ENCODE assay signal across 8 cellular contexts in the genomic region with DNA sequence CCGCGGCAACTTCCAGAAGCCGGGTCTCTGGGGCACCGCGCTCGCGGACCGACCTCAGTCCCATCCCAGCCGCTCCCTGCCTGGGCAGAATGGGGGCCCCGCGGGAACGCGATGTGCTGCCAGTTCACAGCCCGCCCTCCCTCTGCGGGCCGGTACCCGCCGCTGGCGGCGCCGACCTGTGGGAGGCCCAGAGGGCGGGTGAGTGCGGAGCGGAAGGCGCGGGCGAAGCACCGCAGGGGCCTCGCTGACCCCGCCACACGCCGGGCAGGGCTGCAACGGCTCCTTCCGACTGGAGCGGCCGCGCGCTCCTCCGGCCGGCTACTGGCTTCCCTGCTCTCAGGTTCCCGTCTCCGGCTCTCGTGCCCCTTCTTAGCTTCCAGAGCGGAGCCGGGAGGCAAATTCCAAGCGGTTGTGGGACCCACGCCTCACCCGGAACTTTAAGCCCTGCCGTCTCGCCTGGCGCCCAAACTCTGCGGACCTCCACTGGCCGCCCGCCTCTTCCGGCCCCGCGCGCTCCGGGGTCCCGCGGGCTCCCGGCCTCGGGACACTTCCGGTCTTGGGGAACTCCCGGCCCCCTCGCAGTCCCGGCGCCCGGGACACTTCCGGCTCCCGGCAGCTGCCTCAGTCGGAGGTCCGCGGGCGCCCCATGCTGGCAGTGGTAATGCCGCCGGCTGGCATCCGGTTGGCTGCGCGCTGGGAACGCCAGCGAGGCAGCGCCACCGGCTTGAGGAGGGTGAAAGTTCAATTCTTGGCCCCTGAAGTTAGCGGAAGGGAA. TPM values are rescaled to one million over a fixed set of nuclear protein-coding genes. Genes with fewer than 3 reads are reported as not detected.
DNase-seq lines count a peak whose midpoint lies in the region; ATAC-seq, FAIRE-seq and TF ChIP-seq lines count a peak whose summit lies in the region.

A gene with protein sequence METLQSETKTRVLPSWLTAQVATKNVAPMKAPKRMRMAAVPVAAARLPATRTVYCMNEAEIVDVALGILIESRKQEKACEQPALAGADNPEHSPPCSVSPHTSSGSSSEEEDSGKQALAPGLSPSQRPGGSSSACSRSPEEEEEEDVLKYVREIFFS (minus strand): TSS at position 485 of the 775 bp plus-strand sequence. CDS start 1,785 bp downstream, outside the sequence.

- H3K4me1 ChIP-seq in prostate gland (replicated peaks): peaks cover 3% of the 10 kb centered on the region
- H3K4me1 ChIP-seq in urinary bladder (ENCODE audit: insufficient read depth): no peaks in the 10 kb centered on the region

- intact Hi-C loops in left cardiac atrium (cut with DNase I) (loop anchor here in 1 of 2 donors (2.0 to 10.0 kb wide), 2 partner anchors 184 to 496 kb away; a partner anchor contains a TSS), prostate gland (cut with DNase I) (loop anchor here (5.0 kb wide), 2 partner anchors 42 to 483 kb away; a partner anchor contains a TSS)

- TF ChIP-seq POLR2A in GM12891 (IDR thresholded peaks at IDR 0.05; ENCODE audit: low read depth, low read length) (peak; percentile 53), prostate gland (IDR thresholded peaks at IDR 0.05) (peak; percentile 51)

- TF ChIP-seq CTCF in prostate gland (IDR thresholded peaks at IDR 0.05): peak; percentile 62 to 92 (median 82)

- H3K27me3 ChIP-seq in prostate gland (replicated peaks; ENCODE audit: insufficient read depth): no peaks in the 10 kb centered on the region

- ATAC-seq in HG02840 (IDR thresholded peaks at IDR 0.05; ENCODE audit: low FRiP score, unreplicated experiment) (peak; percentile 67), left cardiac atrium (peak; percentile 94 to 97)

- FAIRE-seq in GM12891 (lab: Jason Lieb, UNC): no peak

- 0% methylated on average over 74 to 85 of the region's 85 CpGs for WGBS in adipose tissue, 3 donors
- WGBS in prostate gland: under 1% methylated on average over 84 of the region's 85 CpGs
- under 1% methylated on average over 85 of the region's 85 CpGs for WGBS in urinary bladder

- H3K27ac ChIP-seq in adipose tissue (ENCODE audit: low read depth, low read length) (peak within 1 kb of the TSS; percentile 60), prostate gland (peak within 1 kb of the TSS; percentile 90 to 91), urinary bladder (ENCODE audit: low read depth) (peak within 1 kb of the TSS; percentile 97)

- DNase-seq in GM12891 (ENCODE audit: insufficient read length, low spot score) (peak; percentile 85), NCI-H1436 (lab: John Stamatoyannopoulos, UW) (peak; percentile 89), T follicular helper cell (ENCODE audit: low read depth) (peak; percentile 78), left cardiac atrium (peak; percentile 97), prostate gland (ENCODE audit: low spot score) (peak; percentile 92)

- H3K4me3 ChIP-seq in prostate gland: peak within 1 kb of the TSS; percentile 69 to 72
- H3K4me3 ChIP-seq in urinary bladder (ENCODE audit: low read depth, low read length): peak within 1 kb of the TSS; percentile 87

- H3K9me3 ChIP-seq in prostate gland: no peaks in the 10 kb centered on the region

- H3K36me3 ChIP-seq in prostate gland: peaks cover 0 to 4% of the 10 kb centered on the region in 2 donors
- no peaks in the 10 kb centered on the region for H3K36me3 ChIP-seq in urinary bladder (ENCODE audit: insufficient read depth)

TF ChIP-seq in GM12891, 5 proteins besides CTCF, POLR2A, EP300 and RAD21:
- peak; percentile 48 for TF ChIP-seq PAX5 (IDR thresholded peaks at IDR 0.05; ENCODE audit: insufficient read depth, low read length, severe bottlenecking)
- TF ChIP-seq POU2F2 (IDR thresholded peaks at IDR 0.05; ENCODE audit: low read depth, low read length): no peak
- peak; percentile 58 for TF ChIP-seq POLR2AphosphoS5 (IDR thresholded peaks at IDR 0.05; ENCODE audit: low read depth, low read length)
- no peak for TF ChIP-seq SPI1 (IDR thresholded peaks at IDR 0.05; ENCODE audit: low read depth, low read length)
- TF ChIP-seq TAF1 (IDR thresholded peaks at IDR 0.05; ENCODE audit: low read depth, low read length): peak; percentile 40; the same call in 1 of the 2 replicates

RNA-seq across cellular contexts. Expression of the gene that starts here (rescaled TPM):
- 66.2 TPM for polyA plus RNA-seq in GM12891 (2012; ENCODE audit: low read depth, missing spikeins)
- polyA plus RNA-seq in adipose tissue (10 to 100 TPM; 16.4 to 27.6 (median 26.3) TPM), urinary bladder (33.5 TPM)
- total RNA-seq in left cardiac atrium (10 to 100 TPM; 25.9 to 28.8 TPM), prostate gland (10 to 100 TPM; 44.5 to 53.6 TPM), urinary bladder (22.0 TPM)

Comparison
In these comparisons a context has a peak if more than half of its experiments do, and no peak if none do; other contexts are left out.
1. Peak in every context shown above with its lines: DNase-seq, ATAC-seq, H3K4me3 ChIP-seq and H3K27ac ChIP-seq.